ENCODE assay signal across 20 cellular contexts in the genomic region with DNA sequence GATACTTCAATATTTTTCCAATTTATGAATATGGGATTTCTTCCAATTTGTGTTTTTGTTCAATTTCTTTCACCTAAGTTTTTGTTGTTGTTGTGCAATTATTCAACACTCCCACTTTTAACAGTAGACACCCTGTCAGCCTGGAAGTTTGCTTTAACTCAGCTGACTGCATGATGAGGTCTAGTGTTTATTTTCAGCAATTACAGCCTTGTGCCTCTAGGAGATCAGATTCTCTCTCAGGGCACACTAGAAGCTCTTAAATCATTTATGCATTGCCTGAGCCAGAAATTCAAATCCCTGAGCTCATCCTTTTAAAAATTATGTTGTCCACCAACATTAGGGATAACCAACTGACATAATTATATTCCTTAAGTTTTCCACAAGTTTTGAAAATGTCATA.
A peak's percentile ranks its signal among the peaks of the same experiment; 100 is the strongest.
DNase-seq lines count a peak whose midpoint lies in the region; ATAC-seq and TF ChIP-seq lines count a peak whose summit lies in the region.
"Had no signal": no experiment of that assay in that cellular context is flagged by ENCODE, and none has a peak within 500 bp of the region (broad histone marks: within the 10 kb centered on the region; RNA-seq: fewer than 3 reads in every experiment).

No MANE protein-coding gene starts in this region.

- no peak overlapping the region for H3K4me2 ChIP-seq in SK-N-SH
- H3K4me2 ChIP-seq: KMS-11 had no signal

- H3K36me3 Mint-ChIP-seq in activated CD4-positive, alpha-beta memory T cell treated with anti-CD3 and anti-CD28 coated beads, Interleukin-2, amount 10 ng/mL, durations not matched to agents 7 days and 5 days (ENCODE audit: low read depth), result peaks cover 12% of the 10 kb centered on the region

- TF ChIP-seq EP300 in SK-N-SH (IDR thresholded peaks at IDR 0.05; ENCODE audit: borderline replicate concordance in 1 of 2, low read depth in 1 of 2, low read length in 1 of 2), result no peak

- H3K79me2 ChIP-seq in SK-N-SH (ENCODE audit: insufficient read depth), result no peaks in the 10 kb centered on the region

- no peaks in the 10 kb centered on the region for H3K4me1 Mint-ChIP-seq in activated CD4-positive, alpha-beta memory T cell treated with anti-CD3 and anti-CD28 coated beads, Interleukin-2, amount 10 ng/mL, durations not matched to agents 7 days and 5 days
- H3K4me1 Mint-ChIP-seq: neural crest cell; stimulated activated naive CD8-positive, alpha-beta T cell treated with anti-CD3 and anti-CD28 coated beads, Interleukin-15, amount 100 ng/mL, for 72 hours had no signal

- H3K9me3 ChIP-seq in SK-N-SH, result no peaks in the 10 kb centered on the region

- no peak overlapping the region for H3K27ac Mint-ChIP-seq in activated CD4-positive, alpha-beta memory T cell treated with anti-CD3 and anti-CD28 coated beads, Interleukin-2, amount 10 ng/mL, durations not matched to agents 7 days and 5 days
- H3K27ac Mint-ChIP-seq: CD8-positive, alpha-beta T cell; stimulated activated naive CD8-positive, alpha-beta T cell treated with anti-CD3 and anti-CD28 coated beads, Interleukin-15, amount 100 ng/mL, for 72 hours had no signal

- H2AFZ ChIP-seq in SK-N-SH (ENCODE audit: low read depth), result no peak overlapping the region

- CTCF ChIA-PET in SK-N-SH (lab: Yijun Ruan, JAX), result interaction anchor here (1.0 kb wide), 1 partner anchor 16 kb away, joined by 4 read pairs; no protein-coding TSS in a partner anchor
- CTCF ChIA-PET in activated CD4-positive, alpha-beta memory T cell treated with anti-CD3 and anti-CD28 coated beads, Interleukin-2, amount 10 ng/mL, durations not matched to agents 7 days and 5 days (lab: Charles Lee), result no interaction called here

- POLR2A ChIA-PET in SK-N-SH (lab: Yijun Ruan, JAX), result no interaction called here
- POLR2A ChIA-PET in activated CD4-positive, alpha-beta memory T cell treated with anti-CD3 and anti-CD28 coated beads, Interleukin-2, amount 10 ng/mL, durations not matched to agents 7 days and 5 days (lab: Charles Lee), result no interaction called here

- H3K4me3 ChIP-seq in SK-N-SH (ENCODE audit: low read depth in 2 of 2, low read length in 1 of 2), result no peak overlapping the region
- H3K4me3 ChIP-seq: dorsolateral prefrontal cortex, esophagus muscularis mucosa had no signal

- no peaks in the 10 kb centered on the region for H4K20me1 ChIP-seq in SK-N-SH (ENCODE audit: insufficient read depth)

- peak; percentile 9; the same call in 1 of the 2 replicates for TF ChIP-seq CTCF in SK-N-SH (IDR thresholded peaks at IDR 0.05)
- TF ChIP-seq CTCF in foreskin keratinocyte (conservative IDR thresholded peaks at IDR 0.05), result no peak

- no peaks in the 10 kb centered on the region for H3K27me3 ChIP-seq in SK-N-SH (ENCODE audit: insufficient read depth)
- no peaks in the 10 kb centered on the region for H3K27me3 ChIP-seq in foreskin keratinocyte
- H3K27me3 ChIP-seq: dorsolateral prefrontal cortex, esophagus muscularis mucosa had no signal

- H3K9me3 Mint-ChIP-seq in activated CD4-positive, alpha-beta memory T cell treated with anti-CD3 and anti-CD28 coated beads, Interleukin-2, amount 10 ng/mL, durations not matched to agents 7 days and 5 days, result peaks cover 2% of the 10 kb centered on the region

- no peaks in the 10 kb centered on the region for H3K27me3 Mint-ChIP-seq in activated CD4-positive, alpha-beta memory T cell treated with anti-CD3 and anti-CD28 coated beads, Interleukin-2, amount 10 ng/mL, durations not matched to agents 7 days and 5 days

- H3K9me2 ChIP-seq in SK-N-SH, result no peaks in the 10 kb centered on the region

- no peaks in the 10 kb centered on the region for H3K4me1 ChIP-seq in SK-N-SH (ENCODE audit: control insufficient read depth in 1 of 2, insufficient read depth in 2 of 2, low read depth in 1 of 2, low read length in 1 of 2)
- no peaks in the 10 kb centered on the region for H3K4me1 ChIP-seq in foreskin keratinocyte
- H3K4me1 ChIP-seq: esophagus muscularis mucosa had no signal

- DNase-seq in SK-N-SH (no peak), OCI-M1 (lab: John Stamatoyannopoulos, UW) (peak; percentile 34), foreskin keratinocyte (no peak), dermis blood vessel endothelial cell (no peak), COLO829 (ENCODE audit: low spot score) (no peak)
- no peak for DNase-seq in activated CD4-positive, alpha-beta memory T cell treated with anti-CD3 and anti-CD28 coated beads, Interleukin-2, amount 10 ng/mL, durations not matched to agents 7 days and 5 days
- DNase-seq: activated CD4-positive, CD25-positive, alpha-beta regulatory T cell; CD8-positive, alpha-beta T cell; dorsolateral prefrontal cortex; NCI-H1105 treated with DMSO at 0.1 percent for 48 hours; NCI-H2227 treated with DMSO at 0.1 percent for 48 hours; retina; SHP77 treated with DMSO at 0.1 percent for 48 hours; stimulated activated naive CD8-positive, alpha-beta T cell treated with anti-CD3 and anti-CD28 coated beads, Interleukin-15, amount 100 ng/mL, for 72 hours had no signal

- no peak overlapping the region for H3K9ac ChIP-seq in SK-N-SH
- H3K9ac ChIP-seq: KMS-11 had no signal

- no peak overlapping the region for H3K4me3 Mint-ChIP-seq in activated CD4-positive, alpha-beta memory T cell treated with anti-CD3 and anti-CD28 coated beads, Interleukin-2, amount 10 ng/mL, durations not matched to agents 7 days and 5 days
- H3K4me3 Mint-ChIP-seq: CD8-positive, alpha-beta T cell; neural crest cell; stimulated activated naive CD8-positive, alpha-beta T cell treated with anti-CD3 and anti-CD28 coated beads, Interleukin-15, amount 100 ng/mL, for 72 hours had no signal

- H3K36me3 ChIP-seq in SK-N-SH (replicated peaks in 1 of 2; ENCODE audit: control insufficient read depth in 1 of 2, insufficient read depth in 2 of 2, low read length in 1 of 2), result peaks cover 4% of the 10 kb centered on the region in 2 experiments

- no peak for ATAC-seq in SK-N-SH treated with all-trans-retinoic acid at 6 μM for 48 hours
- peak; percentile 28 for ATAC-seq in foreskin keratinocyte
- no peak for ATAC-seq in HG03025 (IDR thresholded peaks at IDR 0.05; ENCODE audit: low FRiP score, unreplicated experiment)
- ATAC-seq: CD8-positive, alpha-beta T cell; stimulated activated naive CD8-positive, alpha-beta T cell treated with anti-CD3 and anti-CD28 coated beads, Interleukin-15, amount 100 ng/mL, for 72 hours had no signal

- TF ChIP-seq RAD21 in SK-N-SH (IDR thresholded peaks at IDR 0.05; ENCODE audit: low read length), result no peak

- H3K27ac ChIP-seq in SK-N-SH (ENCODE audit: low read depth in 2 of 2, low read length in 1 of 2), result no peak overlapping the region
- no peak overlapping the region for H3K27ac ChIP-seq in foreskin keratinocyte
- H3K27ac ChIP-seq: dorsolateral prefrontal cortex, esophagus muscularis mucosa, HL-60, KMS-11 had no signal

- no peaks in the 10 kb centered on the region for H3F3A ChIP-seq in SK-N-SH (replicated peaks; ENCODE audit: insufficient read depth)

TF ChIP-seq in SK-N-SH, 30 proteins besides CTCF, POLR2A, EP300 and RAD21 (continues in another document):
- TF ChIP-seq RFX5 (IDR thresholded peaks at IDR 0.05; ENCODE audit: low read length), result no peak
- no peak for TF ChIP-seq USF2 (IDR thresholded peaks at IDR 0.05; ENCODE audit: borderline replicate concordance, low read depth, low read length)
- TF ChIP-seq MAX (IDR thresholded peaks at IDR 0.05; ENCODE audit: low read depth), result no peak
- TF ChIP-seq ELF1 (IDR thresholded peaks at IDR 0.05), result no peak
- no peak for TF ChIP-seq SIN3A (IDR thresholded peaks at IDR 0.05; ENCODE audit: borderline replicate concordance, low read depth, low read length)
- no peak for TF ChIP-seq GATA2 (CRISPR knock-in tag; IDR thresholded peaks at IDR 0.05)

TF ChIP-seq in SK-N-SH treated with all-trans-retinoic acid at 6 μM for 48 hours, 23 proteins besides CTCF, POLR2A, EP300 and RAD21:
- TF ChIP-seq SNAI2 (CRISPR knock-in tag; IDR thresholded peaks at IDR 0.05) (no peak), OSR1 (CRISPR knock-in tag; IDR thresholded peaks at IDR 0.05) (no peak), ESRRG (CRISPR knock-in tag; IDR thresholded peaks at IDR 0.05) (no peak), BACH2 (CRISPR knock-in tag; IDR thresholded peaks at IDR 0.05; ENCODE audit: borderline replicate concordance) (no peak), TCF4 (CRISPR knock-in tag; IDR thresholded peaks at IDR 0.05; ENCODE audit: borderline replicate concordance) (no peak), ZFP30 (CRISPR knock-in tag; IDR thresholded peaks at IDR 0.05) (no peak), ZC3H10 (CRISPR knock-in tag; IDR thresholded peaks at IDR 0.05) (no peak), ZNF70 (CRISPR knock-in tag; IDR thresholded peaks at IDR 0.05) (no peak)
- TF ChIP-seq, protein P1, sequence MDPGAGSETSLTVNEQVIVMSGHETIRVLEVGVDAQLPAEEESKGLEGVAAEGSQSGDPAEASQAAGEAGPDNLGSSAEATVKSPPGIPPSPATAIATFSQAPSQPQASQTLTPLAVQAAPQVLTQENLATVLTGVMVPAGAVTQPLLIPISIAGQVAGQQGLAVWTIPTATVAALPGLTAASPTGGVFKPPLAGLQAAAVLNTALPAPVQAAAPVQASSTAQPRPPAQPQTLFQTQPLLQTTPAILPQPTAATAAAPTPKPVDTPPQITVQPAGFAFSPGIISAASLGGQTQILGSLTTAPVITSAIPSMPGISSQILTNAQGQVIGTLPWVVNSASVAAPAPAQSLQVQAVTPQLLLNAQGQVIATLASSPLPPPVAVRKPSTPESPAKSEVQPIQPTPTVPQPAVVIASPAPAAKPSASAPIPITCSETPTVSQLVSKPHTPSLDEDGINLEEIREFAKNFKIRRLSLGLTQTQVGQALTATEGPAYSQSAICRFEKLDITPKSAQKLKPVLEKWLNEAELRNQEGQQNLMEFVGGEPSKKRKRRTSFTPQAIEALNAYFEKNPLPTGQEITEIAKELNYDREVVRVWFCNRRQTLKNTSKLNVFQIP (CRISPR knock-in tag; IDR thresholded peaks at IDR 0.05; ENCODE audit: borderline replicate concordance, low read depth), result no peak
- TF ChIP-seq, protein P2, sequence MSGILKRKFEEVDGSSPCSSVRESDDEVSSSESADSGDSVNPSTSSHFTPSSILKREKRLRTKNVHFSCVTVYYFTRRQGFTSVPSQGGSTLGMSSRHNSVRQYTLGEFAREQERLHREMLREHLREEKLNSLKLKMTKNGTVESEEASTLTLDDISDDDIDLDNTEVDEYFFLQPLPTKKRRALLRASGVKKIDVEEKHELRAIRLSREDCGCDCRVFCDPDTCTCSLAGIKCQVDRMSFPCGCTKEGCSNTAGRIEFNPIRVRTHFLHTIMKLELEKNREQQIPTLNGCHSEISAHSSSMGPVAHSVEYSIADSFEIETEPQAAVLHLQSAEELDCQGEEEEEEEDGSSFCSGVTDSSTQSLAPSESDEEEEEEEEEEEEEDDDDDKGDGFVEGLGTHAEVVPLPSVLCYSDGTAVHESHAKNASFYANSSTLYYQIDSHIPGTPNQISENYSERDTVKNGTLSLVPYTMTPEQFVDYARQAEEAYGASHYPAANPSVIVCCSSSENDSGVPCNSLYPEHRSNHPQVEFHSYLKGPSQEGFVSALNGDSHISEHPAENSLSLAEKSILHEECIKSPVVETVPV (CRISPR knock-in tag; IDR thresholded peaks at IDR 0.05), result no peak
